Comparison of ENCODE assay signal across 24 cellular contexts in the genomic region with DNA sequence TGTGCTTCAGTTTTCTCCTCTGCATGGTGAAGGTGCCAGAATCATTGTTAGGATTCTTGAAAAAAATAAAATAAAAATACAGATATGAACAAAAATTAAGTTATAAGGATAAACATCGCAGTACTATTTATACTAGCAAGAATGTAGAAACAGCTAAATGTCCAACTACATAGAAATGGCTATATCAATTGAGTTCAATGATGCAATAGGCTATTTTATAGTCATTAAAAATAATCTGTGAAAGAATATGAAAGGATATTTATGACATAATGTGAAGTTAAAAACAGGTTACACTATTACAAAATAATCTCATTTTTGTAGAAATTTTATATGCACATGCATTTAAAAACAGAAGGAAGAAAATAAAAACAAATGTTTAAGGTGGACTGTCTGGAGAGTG.
"Had no signal": no experiment of that assay in that cellular context is flagged by ENCODE, and none has a peak within 500 bp of the region (broad histone marks: within the 10 kb centered on the region; RNA-seq: fewer than 3 reads in every experiment).

No MANE protein-coding gene starts in this region.

- H3K79me2 ChIP-seq: hepatocyte had no signal

- H3K36me3 ChIP-seq: colonic mucosa, esophagus squamous epithelium, left lung, lower lobe of right lung had no signal

- H3K9me3 ChIP-seq: colonic mucosa, esophagus squamous epithelium, gastroesophageal sphincter, heart left ventricle, left lung, lower lobe of right lung, mucosa of descending colon had no signal

- H2AFZ ChIP-seq: hepatocyte had no signal

- DNase-seq: colonic mucosa; cortex of kidney; effector CD8-positive, alpha-beta T cell; effector memory CD8-positive, alpha-beta T cell; endodermal cell; erythroblast; esophagus squamous epithelium; foreskin fibroblast; foreskin melanocyte; heart left ventricle; hypothalamus; immature natural killer cell; islet precursor cell; left cardiac atrium; left lung; left ventricle myocardium superior; lower lobe of right lung; mesenchymal stem cell; mucosa of descending colon; naive B cell had no signal

- H3K27ac ChIP-seq: colonic mucosa, epithelial cell of prostate, esophagus squamous epithelium, gastroesophageal sphincter, heart left ventricle, hepatocyte, left lung, lower lobe of right lung had no signal

- H3K4me2 ChIP-seq: hepatocyte had no signal

- H3K27me3 ChIP-seq: colonic mucosa, gastroesophageal sphincter, heart left ventricle, hepatocyte, left lung had no signal

- H3K4me3 ChIP-seq: colonic mucosa, esophagus squamous epithelium, gastroesophageal sphincter, heart left ventricle, hepatocyte, left lung, lower lobe of right lung, mucosa of descending colon had no signal

- H3K4me1 ChIP-seq: left lung, lower lobe of right lung had no signal

- ATAC-seq: effector memory CD8-positive, alpha-beta T cell; esophagus mucosa; gastroesophageal sphincter; heart left ventricle; left cardiac atrium; left lung; left ventricle myocardium superior; lower lobe of right lung; mucosa of descending colon had no signal
